Comparison of ENCODE assay signal across 9 cellular contexts in genomic region chr4:77800483-77801259, GRCh38. TPM values are rescaled to one million over a fixed set of nuclear protein-coding genes. Genes with fewer than 3 reads are reported as not detected.
DNase-seq lines count a peak whose midpoint lies in the region; ATAC-seq lines count a peak whose summit lies in the region.
"Had no signal": no experiment of that assay in that cellular context is flagged by ENCODE, and none has a peak within 500 bp of the region (broad histone marks: within the 10 kb centered on the region; RNA-seq: fewer than 3 reads in every experiment).

No MANE protein-coding gene starts in this region.

- peaks cover 6 to 33% (median 15%) of the 10 kb centered on the region in 3 donors for H3K36me3 Mint-ChIP-seq in naive thymus-derived CD8-positive, alpha-beta T cell

- H3K27me3 ChIP-seq in BLaER1 (no peaks in the 10 kb centered on the region), endocrine pancreas (ENCODE audit: control insufficient read depth, insufficient read depth, low read length) (no peaks in the 10 kb centered on the region)

- H3K27ac Mint-ChIP-seq in naive thymus-derived CD8-positive, alpha-beta T cell, result peak overlapping the region; percentile 45 to 97 (median 72)

- H3K9me3 Mint-ChIP-seq in naive thymus-derived CD8-positive, alpha-beta T cell, result peaks cover 0 to 4% (median 0%) of the 10 kb centered on the region in 9 donors

- H3K4me3 ChIP-seq in BLaER1, result no peak overlapping the region
- H3K4me3 ChIP-seq in endocrine pancreas (ENCODE audit: control insufficient read depth, insufficient read depth, low read length), result peak overlapping the region; percentile 24

- H4K20me1 ChIP-seq in BLaER1, result peaks cover 93% of the 10 kb centered on the region

- no peak overlapping the region for H3K27ac ChIP-seq in BLaER1
- H3K27ac ChIP-seq in KOPT-K1 (ENCODE audit: low read depth, low read length, poor library complexity, severe bottlenecking), result peak overlapping the region; percentile 60

- ATAC-seq in naive thymus-derived CD8-positive, alpha-beta T cell, result peak; percentile 26 to 34

- H3K9me3 ChIP-seq in BLaER1 (peaks cover 37% of the 10 kb centered on the region), KOPT-K1 (ENCODE audit: insufficient read depth, low read length, poor library complexity, severe bottlenecking) (peaks cover 8% of the 10 kb centered on the region), endocrine pancreas (ENCODE audit: control insufficient read depth, low read length) (no peaks in the 10 kb centered on the region)

- POLR2A ChIA-PET in naive thymus-derived CD8-positive, alpha-beta T cell (lab: Charles Lee), result interaction anchor here (0.8 to 2.3 kb wide), 9 partner anchors 10 to 61 kb away, joined by 3 to 23 read pairs (median 5); partner anchors contain the start of genes CNOT6L and MRPL1

- H3K27me3 Mint-ChIP-seq in naive thymus-derived CD8-positive, alpha-beta T cell, result no peaks in the 10 kb centered on the region

- H3K4me1 ChIP-seq in BLaER1 (peaks cover 11% of the 10 kb centered on the region), endocrine pancreas (ENCODE audit: control insufficient read depth, insufficient read depth, low read length) (peaks cover 28% of the 10 kb centered on the region)

- peak overlapping the region; percentile 57 to 86 (median 74) for H3K4me3 Mint-ChIP-seq in naive thymus-derived CD8-positive, alpha-beta T cell

- no peak overlapping the region for H3K9ac ChIP-seq in BLaER1
- H3K9ac ChIP-seq in endocrine pancreas (ENCODE audit: control insufficient read depth, insufficient read depth, low read length), result no peak overlapping the region

- H3K36me3 ChIP-seq in BLaER1 (peaks cover 42% of the 10 kb centered on the region), KOPT-K1 (ENCODE audit: insufficient read depth, low read length) (peaks cover 9% of the 10 kb centered on the region), endocrine pancreas (ENCODE audit: control insufficient read depth, insufficient read depth, low read length) (no peaks in the 10 kb centered on the region)

- DNase-seq in naive thymus-derived CD8-positive, alpha-beta T cell, result no peak
- DNase-seq in COLO829 (ENCODE audit: low spot score) (no peak), SHP77 treated with DMSO at 0.1 percent for 48 hours (lab: John Stamatoyannopoulos, UW) (no peak), SK-N-DZ (ENCODE audit: low spot score) (no peak), NCI-H2107 (lab: John Stamatoyannopoulos, UW) (no peak)
- DNase-seq: erythroblast had no signal

- peak overlapping the region; percentile 49 for H3K4me2 ChIP-seq in BLaER1

- peaks cover 35 to 97% (median 77%) of the 10 kb centered on the region in 4 donors for H3K4me1 Mint-ChIP-seq in naive thymus-derived CD8-positive, alpha-beta T cell

RNA-seq across cellular contexts. Expression of gene CNOT6L, which starts 18.5 kb away (rescaled TPM):
- total RNA-seq in naive thymus-derived CD8-positive, alpha-beta T cell, result 100 to 1,000 TPM; 227 to 231 TPM
- polyA plus RNA-seq in naive thymus-derived CD8-positive, alpha-beta T cell, result 10 to 100 TPM; 58.3 to 61.5 (median 60.2) TPM
- 4.2 and 5.5 TPM in 2 replicates for polyA plus RNA-seq in SK-N-DZ (2014; cell fraction: cytosol; rRNA removed)
- 3.8 and 4.0 TPM in 2 replicates for polyA plus RNA-seq in SK-N-DZ (2014; cell fraction: nucleus; rRNA removed)
